ENCODE assay signal across 8 cellular contexts in the genomic region with DNA sequence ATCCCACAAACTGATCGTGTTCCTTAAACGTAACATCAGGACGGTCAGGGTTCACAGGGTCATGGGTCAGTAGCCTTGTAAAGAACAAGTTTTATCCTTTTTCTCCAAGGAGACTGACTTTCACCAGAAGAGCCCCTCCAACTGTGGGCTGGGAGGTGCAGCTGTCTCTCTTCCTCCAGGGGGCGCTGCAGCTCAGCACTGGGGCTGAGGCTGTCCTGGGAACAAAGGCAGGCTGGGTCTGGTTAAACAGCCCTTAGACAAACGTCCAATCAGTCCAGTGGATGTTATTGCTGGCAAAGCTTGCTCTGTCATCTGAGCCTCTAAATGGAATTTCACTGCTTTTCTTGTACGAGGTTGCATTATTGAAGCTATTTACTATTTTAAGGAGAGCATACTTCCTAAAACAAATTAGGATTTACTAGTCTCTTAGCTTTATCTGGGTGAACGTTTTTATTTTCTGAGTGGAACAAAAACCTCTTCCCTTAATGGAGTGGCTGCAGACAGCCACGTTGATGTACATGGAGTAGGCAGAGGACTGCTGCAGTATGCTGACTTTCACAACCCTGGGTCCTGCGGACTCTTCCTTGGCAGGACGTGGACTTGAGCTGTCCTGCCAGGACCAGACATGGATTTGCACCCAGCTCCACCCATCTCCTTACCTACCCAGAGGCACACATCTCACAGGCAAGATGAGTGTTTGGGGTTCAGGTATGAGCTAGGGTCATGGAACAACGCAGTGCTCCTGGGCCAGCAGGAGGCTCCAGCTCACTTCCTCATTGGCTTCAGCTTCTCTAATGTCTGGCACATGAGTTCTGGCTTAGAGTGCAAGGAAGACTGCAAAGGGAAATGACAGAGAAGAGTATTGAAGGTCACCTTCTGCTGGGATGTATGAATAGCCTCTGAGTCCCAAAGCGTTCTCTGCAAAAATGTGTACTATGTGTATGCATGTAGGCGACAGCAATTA. TPM values are rescaled to one million over a fixed set of nuclear protein-coding genes. Genes with fewer than 3 reads are reported as not detected.
DNase-seq lines count a peak whose midpoint lies in the region; ATAC-seq and TF ChIP-seq lines count a peak whose summit lies in the region.

No MANE protein-coding gene starts in this region.

- peaks cover 28% of the 10 kb centered on the region for H3K4me1 ChIP-seq in KMS-11 (ENCODE audit: low read depth, poor library complexity, severe bottlenecking)
- peaks cover 9% of the 10 kb centered on the region for H3K4me1 ChIP-seq in vagina

- H3K4me1 Mint-ChIP-seq in progenitor cell of endocrine pancreas (ENCODE audit: low read depth) = no peaks in the 10 kb centered on the region

- no peak overlapping the region for H3K4me2 ChIP-seq in KMS-11

- TF ChIP-seq CTCF in KMS-11 (conservative IDR thresholded peaks at IDR 0.05; ENCODE audit: low read depth, low read length) = peak; percentile 97
- peak; percentile 97 for TF ChIP-seq CTCF in progenitor cell of endocrine pancreas (IDR thresholded peaks at IDR 0.05; ENCODE audit: unreplicated experiment)
- TF ChIP-seq CTCF in vagina (IDR thresholded peaks at IDR 0.05) = peak; percentile 69 to 80 (median 78)

- peaks cover 26 to 44% of the 10 kb centered on the region in 2 donors for H3K36me3 Mint-ChIP-seq in activated naive CD4-positive, alpha-beta T cell treated with anti-CD3 and anti-CD28 coated beads, Interleukin-2, amount 50 U/mL, for 72 hours
- peaks cover 34% of the 10 kb centered on the region for H3K36me3 Mint-ChIP-seq in progenitor cell of endocrine pancreas (ENCODE audit: insufficient read depth)

- H3K27me3 Mint-ChIP-seq in progenitor cell of endocrine pancreas = no peaks in the 10 kb centered on the region

- intact Hi-C loops in Right ventricle myocardium inferior (cut with DNase I) (loop anchor here (2.0 kb wide), 2 partner anchors 297 to 345 kb away; no protein-coding TSS in a partner anchor), vagina (cut with DNase I) (loop anchor here (5.0 kb wide), 1 partner anchor 346 kb away; no protein-coding TSS in a partner anchor)

- 0 out of 2 replicates have a peak, but pooled peaks cover 7% of the 10 kb centered on the region for H4K20me1 ChIP-seq in KMS-11 (ENCODE audit: insufficient read depth)

- peak; percentile 86 for DNase-seq in D341Med (ENCODE audit: low spot score)
- peak; percentile 70 for DNase-seq in SK-N-DZ (ENCODE audit: low spot score)
- DNase-seq in activated naive CD4-positive, alpha-beta T cell treated with anti-CD3 and anti-CD28 coated beads, Interleukin-2, amount 50 U/mL, for 72 hours (ENCODE audit: low spot score in 2 of 2) = peak in 1 of 2 donors; percentile 85
- peak; percentile 86 for DNase-seq in Right ventricle myocardium inferior (ENCODE audit: missing footprints)
- peak; percentile 82 for DNase-seq in progenitor cell of endocrine pancreas (ENCODE audit: low spot score, unreplicated experiment)
- DNase-seq in vagina (ENCODE audit: extremely low spot score in 2 of 2) = no peak

- TF ChIP-seq POLR2A in vagina (IDR thresholded peaks at IDR 0.05) = no peak

- H3K4me3 Mint-ChIP-seq in progenitor cell of endocrine pancreas (ENCODE audit: low read depth) = no peak overlapping the region

- no peaks in the 10 kb centered on the region for H3K27me3 ChIP-seq in KMS-11 (ENCODE audit: insufficient read depth, low read depth)
- H3K27me3 ChIP-seq in vagina = no peaks in the 10 kb centered on the region

- H3K27ac ChIP-seq in KMS-11 = no peak overlapping the region
- peak overlapping the region; percentile 33 for H3K27ac ChIP-seq in vagina

- H2AFZ ChIP-seq in KMS-11 (ENCODE audit: low read depth) = no peak overlapping the region

- H3K9ac ChIP-seq in KMS-11 = no peak overlapping the region

- peak overlapping the region in 1 of 2 donors; percentile 24 for H3K27ac Mint-ChIP-seq in activated naive CD4-positive, alpha-beta T cell treated with anti-CD3 and anti-CD28 coated beads, Interleukin-2, amount 50 U/mL, for 72 hours
- peak overlapping the region; percentile 77 for H3K27ac Mint-ChIP-seq in progenitor cell of endocrine pancreas

- no peaks in the 10 kb centered on the region for H3K9me3 ChIP-seq in vagina

- H3K36me3 ChIP-seq in KMS-11 (ENCODE audit: insufficient read depth) (peaks cover 22% of the 10 kb centered on the region; the same call in 1 of the 2 replicates), vagina (peaks cover 2 to 68% of the 10 kb centered on the region in 2 donors)

- H3K4me3 ChIP-seq in KMS-11 (IDR thresholded peaks at IDR 0.05; ENCODE audit: insufficient read depth, low read depth, low read length) = no peak overlapping the region
- no peak overlapping the region for H3K4me3 ChIP-seq in vagina

- no peaks in the 10 kb centered on the region for H3K9me3 Mint-ChIP-seq in activated naive CD4-positive, alpha-beta T cell treated with anti-CD3 and anti-CD28 coated beads, Interleukin-2, amount 50 U/mL, for 72 hours
- no peaks in the 10 kb centered on the region for H3K9me3 Mint-ChIP-seq in progenitor cell of endocrine pancreas (ENCODE audit: low read depth)

- peaks cover 18% of the 10 kb centered on the region for H3K79me2 ChIP-seq in KMS-11 (ENCODE audit: insufficient read depth, low read depth)

- ATAC-seq in activated naive CD4-positive, alpha-beta T cell treated with anti-CD3 and anti-CD28 coated beads, Interleukin-2, amount 50 U/mL, for 72 hours = peak; percentile 82 to 91
- ATAC-seq in Right ventricle myocardium inferior (peak; percentile 86), GM19351 (IDR thresholded peaks at IDR 0.05; ENCODE audit: unreplicated experiment) (no peak)

RNA-seq across cellular contexts. Expression of gene EXOSC2, which starts 7.8 kb away (rescaled TPM):
- polyA plus RNA-seq in SK-N-DZ (2014; cell fraction: cytosol; rRNA removed) = 90.2 and 99.1 TPM in 2 replicates
- polyA plus RNA-seq in SK-N-DZ (2014; cell fraction: nucleus; rRNA removed) = 96.0 and 99.5 TPM in 2 replicates
- total RNA-seq in activated naive CD4-positive, alpha-beta T cell treated with anti-CD3 and anti-CD28 coated beads, Interleukin-2, amount 50 U/mL, for 72 hours = 10 to 100 TPM; 68.8 to 84.8 TPM
- total RNA-seq in Right ventricle myocardium inferior (11.2 TPM), progenitor cell of endocrine pancreas (45.9 and 46.5 TPM in 2 replicates), vagina (13.5 TPM)

RNA-seq across cellular contexts. Expression of gene PRDM12, which starts 36.9 kb away (rescaled TPM):
- polyA plus RNA-seq in SK-N-DZ (2014; cell fraction: cytosol; rRNA removed) = 0.21 TPM in 1 of 2 replicates, not detected in the other
- 0.08 TPM in 1 of 2 replicates, not detected in the other for polyA plus RNA-seq in SK-N-DZ (2014; cell fraction: nucleus; rRNA removed)
- not detected for total RNA-seq in activated naive CD4-positive, alpha-beta T cell treated with anti-CD3 and anti-CD28 coated beads, Interleukin-2, amount 50 U/mL, for 72 hours
- total RNA-seq in Right ventricle myocardium inferior (not detected), progenitor cell of endocrine pancreas (not detected in 2 replicates), vagina (not detected)

Comparison
In these comparisons a context has a peak if more than half of its experiments do, and no peak if none do; other contexts are left out.
1. DNase-seq: peak in D341Med (single experiment), SK-N-DZ (single experiment), Right ventricle myocardium inferior (single experiment) and progenitor cell of endocrine pancreas (single experiment); none in vagina (0 of 2).
2. Peak in every context shown above with its lines, with median percentiles within 50 percentile points of each other: CTCF ChIP-seq.